ENCODE assay signal across 25 cellular contexts in genomic region chr11:69773626-69774353, GRCh38. TPM values are rescaled to one million over a fixed set of nuclear protein-coding genes. Genes with fewer than 3 reads are reported as not detected.
A peak's percentile ranks its signal among the peaks of the same experiment; 100 is the strongest.
DNase-seq lines count a peak whose midpoint lies in the region; ATAC-seq, FAIRE-seq and TF ChIP-seq lines count a peak whose summit lies in the region.
"Had no signal": no experiment of that assay in that cellular context is flagged by ENCODE, and none has a peak within 500 bp of the region (broad histone marks: within the 10 kb centered on the region; RNA-seq: fewer than 3 reads in every experiment).

No MANE protein-coding gene starts in this region.

- no peak overlapping the region for H3K4me2 ChIP-seq in HepG2 (ENCODE audit: low read depth, low read length)
- peak overlapping the region; percentile 69 for H3K4me2 ChIP-seq in hepatocyte
- H3K4me2 ChIP-seq in mesendoderm (ENCODE audit: low read length) = peak overlapping the region; percentile 45

- no peaks in the 10 kb centered on the region for H3K79me1 ChIP-seq in mesendoderm (ENCODE audit: low read length)

- H3K9ac ChIP-seq in HepG2 (ENCODE audit: insufficient read depth, low read depth, low read length) (no peak overlapping the region), mesendoderm (ENCODE audit: low read length) (no peak overlapping the region)

- no peak overlapping the region for H2AFZ ChIP-seq in HepG2 (ENCODE audit: low read length)
- H2AFZ ChIP-seq in hepatocyte = no peak overlapping the region

- no peak for TF ChIP-seq CTCF in HepG2 (CRISPR knock-in tag; IDR thresholded peaks at IDR 0.05)
- TF ChIP-seq CTCF in right lobe of liver (IDR thresholded peaks at IDR 0.05) = no peak
- no peak for TF ChIP-seq CTCF in hepatocyte (IDR thresholded peaks at IDR 0.05; ENCODE audit: poor library complexity)

- WGBS in HepG2 (ENCODE audit: low lambda C conversion rate) = 20% methylated on average over 7 of the region's 30 CpGs
- WGBS in right lobe of liver (ENCODE audit: insufficient coverage, low coverage, low lambda C conversion rate, missing lambda C conversion rate) = 5% methylated on average over 4 of the region's 30 CpGs
- 25% methylated on average over 30 of the region's 30 CpGs for WGBS in hepatocyte (ENCODE audit: low lambda C conversion rate, missing lambda C conversion rate)
- WGBS in mesendoderm (ENCODE audit: extremely low coverage, insufficient coverage, low lambda C conversion rate) = no CpG with 5 or more reads among the region's 30 CpGs

- intact Hi-C loops in HepG2 (cut with micrococcal nuclease; ENCODE audit: unreplicated experiment) = no loop called here
- intact Hi-C loops in right lobe of liver (cut with DNase I) = no loop called here

- H3K4me3 ChIP-seq in HepG2 (replicated peaks in 1 of 3; ENCODE audit: insufficient read depth in 1 of 3, low read depth in 2 of 3, low read length in 3 of 3) = no peak overlapping the region
- no peak overlapping the region for H3K4me3 ChIP-seq in right lobe of liver
- H3K4me3 ChIP-seq in hepatocyte = no peak overlapping the region
- no peak overlapping the region for H3K4me3 ChIP-seq in mesendoderm (ENCODE audit: low read length)
- H3K4me3 ChIP-seq: GM12878, Peyer's patch had no signal

- ATAC-seq in HepG2 = no peak
- no peak for ATAC-seq in right lobe of liver
- ATAC-seq: GM12878, Right ventricle myocardium inferior had no signal

- no peaks in the 10 kb centered on the region for H3K36me3 Mint-ChIP-seq in activated CD4-positive, alpha-beta memory T cell treated with anti-CD3 and anti-CD28 coated beads, Interleukin-2, amount 10 ng/mL, durations not matched to agents 7 days and 5 days (ENCODE audit: low read depth)
- H3K36me3 Mint-ChIP-seq: CD8-positive, alpha-beta memory T cell; IgD-negative memory B cell had no signal

- H3K79me2 ChIP-seq in HepG2 (ENCODE audit: insufficient read depth, low read length) (no peaks in the 10 kb centered on the region), hepatocyte (no peaks in the 10 kb centered on the region), mesendoderm (ENCODE audit: control insufficient read depth, insufficient read depth, low read length) (no peaks in the 10 kb centered on the region)

- H3K36me3 ChIP-seq in HepG2 (replicated peaks in 1 of 2; ENCODE audit: control insufficient read depth in 1 of 2, insufficient read depth in 2 of 2, low read length in 2 of 2) = no peaks in the 10 kb centered on the region
- no peaks in the 10 kb centered on the region for H3K36me3 ChIP-seq in right lobe of liver
- no peaks in the 10 kb centered on the region for H3K36me3 ChIP-seq in hepatocyte (replicated peaks; ENCODE audit: insufficient read depth, low read depth)
- H3K36me3 ChIP-seq in mesendoderm (ENCODE audit: control insufficient read depth, insufficient read depth, low read length) = no peaks in the 10 kb centered on the region
- H3K36me3 ChIP-seq: Peyer's patch had no signal

- peaks cover 44% of the 10 kb centered on the region for H3K27me3 Mint-ChIP-seq in activated CD4-positive, alpha-beta memory T cell treated with anti-CD3 and anti-CD28 coated beads, Interleukin-2, amount 10 ng/mL, durations not matched to agents 7 days and 5 days

- no peaks in the 10 kb centered on the region for H3K9me3 Mint-ChIP-seq in activated CD4-positive, alpha-beta memory T cell treated with anti-CD3 and anti-CD28 coated beads, Interleukin-2, amount 10 ng/mL, durations not matched to agents 7 days and 5 days
- H3K9me3 Mint-ChIP-seq: CD8-positive, alpha-beta memory T cell; IgD-negative memory B cell had no signal

- H3K9me2 ChIP-seq in hepatocyte (replicated peaks; ENCODE audit: insufficient read depth) = no peaks in the 10 kb centered on the region

- no peak overlapping the region for H3K4me3 Mint-ChIP-seq in activated CD4-positive, alpha-beta memory T cell treated with anti-CD3 and anti-CD28 coated beads, Interleukin-2, amount 10 ng/mL, durations not matched to agents 7 days and 5 days
- H3K4me3 Mint-ChIP-seq: CD8-positive, alpha-beta memory T cell; IgD-negative memory B cell had no signal

- H3K4me1 Mint-ChIP-seq in activated CD4-positive, alpha-beta memory T cell treated with anti-CD3 and anti-CD28 coated beads, Interleukin-2, amount 10 ng/mL, durations not matched to agents 7 days and 5 days = no peaks in the 10 kb centered on the region
- H3K4me1 Mint-ChIP-seq: CD8-positive, alpha-beta memory T cell; IgD-negative memory B cell had no signal

- no peak overlapping the region for H2BK5ac ChIP-seq in mesendoderm (ENCODE audit: low read length)

- no peak for TF ChIP-seq RAD21 in HepG2 (CRISPR knock-in tag; IDR thresholded peaks at IDR 0.05)

- no TSS peak for BruUV-seq in HepG2 (replicated peaks; lab: Mats Ljungman, UMichigan)

- H3K4me1 ChIP-seq in HepG2 (ENCODE audit: insufficient read depth, low read length) = no peaks in the 10 kb centered on the region
- peaks cover 0 to 6% (median 0%) of the 10 kb centered on the region in 4 donors for H3K4me1 ChIP-seq in right lobe of liver
- H3K4me1 ChIP-seq in hepatocyte (ENCODE audit: insufficient read depth) = no peaks in the 10 kb centered on the region
- no peaks in the 10 kb centered on the region for H3K4me1 ChIP-seq in mesendoderm (ENCODE audit: control insufficient read depth, low read depth, low read length)
- H3K4me1 ChIP-seq: Peyer's patch had no signal

- H4K20me1 ChIP-seq in HepG2 (ENCODE audit: insufficient read depth, low read length) (0 out of 2 replicates have a peak, but pooled peaks cover 2% of the 10 kb centered on the region), hepatocyte (ENCODE audit: insufficient read depth, poor library complexity, severe bottlenecking) (no peaks in the 10 kb centered on the region)

- no peak overlapping the region for H3K4ac ChIP-seq in mesendoderm (ENCODE audit: low read depth, low read length)

- POLR2A ChIA-PET in HepG2 (lab: Yijun Ruan, JAX) = no interaction called here
- POLR2A ChIA-PET in activated CD4-positive, alpha-beta memory T cell treated with anti-CD3 and anti-CD28 coated beads, Interleukin-2, amount 10 ng/mL, durations not matched to agents 7 days and 5 days (lab: Charles Lee) = no interaction called here

- CTCF ChIA-PET in HepG2 (lab: Yijun Ruan, JAX; ENCODE audit: low intra/inter-chr PET ratio, low total read pairs) = no interaction called here
- CTCF ChIA-PET in activated CD4-positive, alpha-beta memory T cell treated with anti-CD3 and anti-CD28 coated beads, Interleukin-2, amount 10 ng/mL, durations not matched to agents 7 days and 5 days (lab: Charles Lee) = no interaction called here

- H3K9me3 ChIP-seq in HepG2 (ENCODE audit: low read length) (no peaks in the 10 kb centered on the region), right lobe of liver (no peaks in the 10 kb centered on the region), hepatocyte (ENCODE audit: low read depth) (no peaks in the 10 kb centered on the region)
- H3K9me3 ChIP-seq: Peyer's patch had no signal

- H3K27ac ChIP-seq in HepG2 (ENCODE audit: extremely low read length, insufficient read depth, low read length) (no peak overlapping the region), right lobe of liver (no peak overlapping the region), hepatocyte (no peak overlapping the region), mesendoderm (ENCODE audit: low read depth, low read length) (no peak overlapping the region)
- H3K27ac ChIP-seq: 22Rv1, Peyer's patch had no signal

- no peak overlapping the region for H3K18ac ChIP-seq in mesendoderm (ENCODE audit: low read length)

- in situ Hi-C loops in HepG2 (cut with HindIII; ENCODE audit: extremely low pct_ligation_motif_present, low pct_unique_long_range_greater_than_20kb) = no loop called here

- H3K27ac Mint-ChIP-seq in activated CD4-positive, alpha-beta memory T cell treated with anti-CD3 and anti-CD28 coated beads, Interleukin-2, amount 10 ng/mL, durations not matched to agents 7 days and 5 days = no peak overlapping the region
- H3K27ac Mint-ChIP-seq: CD8-positive, alpha-beta memory T cell; IgD-negative memory B cell had no signal

- no peak overlapping the region for H3K56ac ChIP-seq in mesendoderm (ENCODE audit: low read length)

- H4K5ac ChIP-seq in mesendoderm (ENCODE audit: low read length) = no peak overlapping the region

- FAIRE-seq in HepG2 (lab: Jason Lieb, UNC) = no peak
- FAIRE-seq: GM12878, GM18507 had no signal

- TF ChIP-seq POLR2A in HepG2 (IDR thresholded peaks at IDR 0.05; ENCODE audit: insufficient read depth in 1 of 2, low read depth in 2 of 2, low read length in 2 of 2) = no peak
- no peak for TF ChIP-seq POLR2A in right lobe of liver (IDR thresholded peaks at IDR 0.05)

- no peak overlapping the region for H2BK15ac ChIP-seq in mesendoderm (replicated peaks; ENCODE audit: low read depth)

- TF ChIP-seq EP300 in HepG2 (IDR thresholded peaks at IDR 0.05; ENCODE audit: low read depth in 2 of 2, low read length in 2 of 2) (no peak), HepG2 (CRISPR knock-in tag; IDR thresholded peaks at IDR 0.05; ENCODE audit: borderline replicate concordance) (no peak)

- H3K27me3 ChIP-seq in HepG2 (ENCODE audit: control insufficient read depth in 1 of 2, insufficient read depth in 2 of 2, low read length in 2 of 2) (peaks cover 7 to 58% of the 10 kb centered on the region in 2 experiments), right lobe of liver (peaks cover 0 to 17% of the 10 kb centered on the region in 2 donors), hepatocyte (peaks cover 88% of the 10 kb centered on the region), mesendoderm (ENCODE audit: insufficient read depth, low read length, poor library complexity) (peaks cover 6% of the 10 kb centered on the region)

- H4K8ac ChIP-seq in mesendoderm (ENCODE audit: low read depth, low read length) = no peak overlapping the region

- DNase-seq in HepG2 (ENCODE audit: low spot score) (no peak), right lobe of liver (no peak), hepatocyte (ENCODE audit: low spot score) (no peak), mesendoderm (no peak), DMS114 treated with DMSO at 0.1 percent for 48 hours (lab: John Stamatoyannopoulos, UW; ENCODE audit: unreplicated experiment) (no peak), hippocampal formation (lab: John Stamatoyannopoulos, UW) (no peak), COLO668 (lab: John Stamatoyannopoulos, UW; ENCODE audit: unreplicated experiment) (no peak)
- DNase-seq in activated CD4-positive, alpha-beta memory T cell treated with anti-CD3 and anti-CD28 coated beads, Interleukin-2, amount 10 ng/mL, durations not matched to agents 7 days and 5 days = no peak
- DNase-seq: CD8-positive, alpha-beta memory T cell; DND-41; GDM1; Kasumi-1; MM.1S; NCI-H1092 treated with DMSO at 0.1 percent for 48 hours; NCI-H1694; NCI-H2107; NCI-H2227 treated with DMSO at 0.1 percent for 48 hours; NCI-H524; Peyer's patch had no signal

- H2BK120ac ChIP-seq in mesendoderm (ENCODE audit: low read depth, low read length) = no peak overlapping the region

- H3K23ac ChIP-seq in mesendoderm (ENCODE audit: low read length) = no peak overlapping the region

- H2AK5ac ChIP-seq in mesendoderm (ENCODE audit: low read length) = no peak overlapping the region

RNA-seq across cellular contexts. Expression of gene FGF4, which starts 1.4 kb away (rescaled TPM):
- total RNA-seq in HepG2 (2016; rRNA removed; fragmentation: Illumina TruSeq; extraction: Trizol) (not detected in 2 replicates), right lobe of liver (not detected), hepatocyte (not detected in 2 replicates)
- not detected in 2 replicates for total RNA-seq in HepG2 (2016; cell fraction: cytosol; rRNA removed; fragmentation: Illumina TruSeq; extraction: Trizol; ENCODE audit: low read depth)
- not detected in 2 replicates for total RNA-seq in HepG2 (2016; cell fraction: insoluble cytoplasmic fraction; rRNA removed; fragmentation: Illumina TruSeq; extraction: Trizol)
- not detected in 2 replicates for total RNA-seq in HepG2 (2016; cell fraction: membrane; rRNA removed; fragmentation: Illumina TruSeq; extraction: Trizol)
- total RNA-seq in HepG2 (2016; cell fraction: nucleus; rRNA removed; fragmentation: Illumina TruSeq; extraction: Trizol) = not detected in 2 replicates
- polyA plus RNA-seq in HepG2 (2011; rRNA removed) (not detected in 2 replicates), hepatocyte (not detected in 2 replicates)
- not detected in 2 replicates for polyA plus RNA-seq in HepG2 (2011; cell fraction: cytosol; rRNA removed)
- polyA plus RNA-seq in HepG2 (2011; cell fraction: nucleus; rRNA removed) = not detected in 2 replicates
- polyA plus RNA-seq in HepG2 (2012) = not detected in 2 replicates
- not detected in 2 replicates for polyA plus RNA-seq in HepG2 (2016; cell fraction: cytosol; fragmentation: Illumina TruSeq; extraction: Trizol; ENCODE audit: low read depth)
- polyA plus RNA-seq in HepG2 (2016; cell fraction: insoluble cytoplasmic fraction; fragmentation: Illumina TruSeq; extraction: Trizol; ENCODE audit: low read depth) = not detected in 2 replicates
- polyA plus RNA-seq in HepG2 (2016; cell fraction: membrane; fragmentation: Illumina TruSeq; extraction: Trizol; ENCODE audit: low read depth) = not detected in 2 replicates
- polyA plus RNA-seq in HepG2 (2016; cell fraction: nucleus; fragmentation: Illumina TruSeq; extraction: Trizol; ENCODE audit: insufficient read depth, low read depth) = not detected in 2 replicates
- polyA minus RNA-seq in HepG2 (2011; rRNA and poly(A)+ RNA removed; ENCODE audit: low replicate concordance) = not detected in 2 replicates
- polyA minus RNA-seq in HepG2 (2011; cell fraction: cytosol; rRNA and poly(A)+ RNA removed) = not detected in 2 replicates
- polyA minus RNA-seq in HepG2 (2011; cell fraction: nucleus; rRNA and poly(A)+ RNA removed) = not detected in 2 replicates
- 35.9 TPM for polyA plus RNA-seq in mesendoderm (2013, experiment 1 of 2)
- polyA plus RNA-seq in mesendoderm (2013, experiment 2 of 2) = 35.4 TPM
- total RNA-seq in activated CD4-positive, alpha-beta memory T cell treated with anti-CD3 and anti-CD28 coated beads, Interleukin-2, amount 10 ng/mL, durations not matched to agents 7 days and 5 days = not detected
- total RNA-seq: CD8-positive, alpha-beta memory T cell; GM12878; Peyer's patch; Right ventricle myocardium inferior had no signal
- polyA plus RNA-seq: BJ; CD8-positive, alpha-beta memory T cell; GM12878; IgD-negative memory B cell had no signal

RNA-seq across cellular contexts. Expression of gene FGF3, which starts 45.4 kb away (rescaled TPM):
- total RNA-seq in HepG2 (2016; rRNA removed; fragmentation: Illumina TruSeq; extraction: Trizol) (not detected in 2 replicates), right lobe of liver (not detected), hepatocyte (not detected in 2 replicates)
- total RNA-seq in HepG2 (2016; cell fraction: cytosol; rRNA removed; fragmentation: Illumina TruSeq; extraction: Trizol; ENCODE audit: low read depth) = not detected in 2 replicates
- not detected in 2 replicates for total RNA-seq in HepG2 (2016; cell fraction: insoluble cytoplasmic fraction; rRNA removed; fragmentation: Illumina TruSeq; extraction: Trizol)
- not detected in 2 replicates for total RNA-seq in HepG2 (2016; cell fraction: membrane; rRNA removed; fragmentation: Illumina TruSeq; extraction: Trizol)
- not detected in 2 replicates for total RNA-seq in HepG2 (2016; cell fraction: nucleus; rRNA removed; fragmentation: Illumina TruSeq; extraction: Trizol)
- polyA plus RNA-seq in HepG2 (2011; rRNA removed) (not detected in 2 replicates), hepatocyte (not detected in 2 replicates)
- not detected in 2 replicates for polyA plus RNA-seq in HepG2 (2011; cell fraction: cytosol; rRNA removed)
- polyA plus RNA-seq in HepG2 (2011; cell fraction: nucleus; rRNA removed) = not detected in 2 replicates
- polyA plus RNA-seq in HepG2 (2012) = not detected in 2 replicates
- not detected in 2 replicates for polyA plus RNA-seq in HepG2 (2016; cell fraction: cytosol; fragmentation: Illumina TruSeq; extraction: Trizol; ENCODE audit: low read depth)
- not detected in 2 replicates for polyA plus RNA-seq in HepG2 (2016; cell fraction: insoluble cytoplasmic fraction; fragmentation: Illumina TruSeq; extraction: Trizol; ENCODE audit: low read depth)
- not detected in 2 replicates for polyA plus RNA-seq in HepG2 (2016; cell fraction: membrane; fragmentation: Illumina TruSeq; extraction: Trizol; ENCODE audit: low read depth)
- polyA plus RNA-seq in HepG2 (2016; cell fraction: nucleus; fragmentation: Illumina TruSeq; extraction: Trizol; ENCODE audit: insufficient read depth, low read depth) = not detected in 2 replicates
- polyA minus RNA-seq in HepG2 (2011; rRNA and poly(A)+ RNA removed; ENCODE audit: low replicate concordance) = not detected in 2 replicates
- not detected in 2 replicates for polyA minus RNA-seq in HepG2 (2011; cell fraction: cytosol; rRNA and poly(A)+ RNA removed)
- not detected in 2 replicates for polyA minus RNA-seq in HepG2 (2011; cell fraction: nucleus; rRNA and poly(A)+ RNA removed)
- polyA plus RNA-seq in mesendoderm (2013, experiment 1 of 2) = 0.25 TPM
- polyA plus RNA-seq in mesendoderm (2013, experiment 2 of 2) = 0.24 TPM
- not detected for total RNA-seq in activated CD4-positive, alpha-beta memory T cell treated with anti-CD3 and anti-CD28 coated beads, Interleukin-2, amount 10 ng/mL, durations not matched to agents 7 days and 5 days
- total RNA-seq: CD8-positive, alpha-beta memory T cell; GM12878; Peyer's patch; Right ventricle myocardium inferior had no signal
- polyA plus RNA-seq: BJ; CD8-positive, alpha-beta memory T cell; GM12878; IgD-negative memory B cell had no signal
